ENCODE assay signal across 8 cellular contexts in genomic region chr7:70698219-70698832, GRCh38.
A peak's percentile ranks its signal among the peaks of the same experiment; 100 is the strongest.
DNase-seq lines count a peak whose midpoint lies in the region; ATAC-seq, FAIRE-seq and TF ChIP-seq lines count a peak whose summit lies in the region.

No MANE protein-coding gene starts in this region.

- H3K4me3 ChIP-seq in A549 (no peak overlapping the region), hepatocyte (no peak overlapping the region)

- peaks cover 66% of the 10 kb centered on the region for H4K20me1 ChIP-seq in hepatocyte (ENCODE audit: insufficient read depth, poor library complexity, severe bottlenecking)

- H3K36me3 ChIP-seq in hepatocyte (replicated peaks; ENCODE audit: insufficient read depth, low read depth), result no peaks in the 10 kb centered on the region

- peaks cover 6% of the 10 kb centered on the region for H3K36me3 Mint-ChIP-seq in activated T-helper 17 cell treated with anti-CD3 and anti-CD28 coated beads, Interleukin-2, amount 50 U/mL, for 72 hours (ENCODE audit: low read depth)
- H3K36me3 Mint-ChIP-seq in stimulated activated naive B cell treated with anti-CD40 and anti-IgM and Interleukin-4, amounts not matched to agents 10 μg/mL and 1 μg/mL and 100 μg/mL, for 72 hours, result peaks cover 0 to 2% of the 10 kb centered on the region in 2 donors
- H3K36me3 Mint-ChIP-seq in T-helper 2 cell treated with Interferon-gamma antibody and Interleukin-4, amounts not matched to agents 5 μg/mL and 100 μg/mL, for 36 hours (ENCODE audit: low read depth), result peaks cover 2% of the 10 kb centered on the region

- peak; percentile 55 to 56 for DNase-seq in A549 (ENCODE audit: low read depth in 1 of 2, low spot score in 1 of 2)
- DNase-seq in GM03348 (ENCODE audit: low spot score), result peak; percentile 79
- DNase-seq in NCI-H1694 (lab: John Stamatoyannopoulos, UW), result peak; percentile 79
- DNase-seq in hepatocyte (ENCODE audit: low spot score), result peak; percentile 67
- peak; percentile 15 for DNase-seq in stimulated activated naive B cell treated with anti-CD40 and anti-IgM and Interleukin-4, amounts not matched to agents 10 μg/mL and 1 μg/mL and 100 μg/mL, for 72 hours
- DNase-seq in T-helper 2 cell treated with Interferon-gamma antibody and Interleukin-4, amounts not matched to agents 5 μg/mL and 100 μg/mL, for 36 hours (ENCODE audit: low spot score), result no peak

- POLR2A ChIA-PET in A549 (lab: Yijun Ruan, JAX), result no interaction called here

- no peak overlapping the region for H3K27ac ChIP-seq in A549
- H3K27ac ChIP-seq in hepatocyte, result no peak overlapping the region

- TF ChIP-seq CTCF in A549 (IDR thresholded peaks at IDR 0.05), result peak; percentile 93
- TF ChIP-seq CTCF in hepatocyte (IDR thresholded peaks at IDR 0.05; ENCODE audit: poor library complexity), result peak; percentile 92

- TF ChIP-seq RAD21 in A549 (conservative IDR thresholded peaks at IDR 0.05 in 1 of 2, IDR thresholded peaks at IDR 0.05 in 1 of 2), result peak; percentile 93 to 95

- H3K9me3 ChIP-seq in A549 (no peaks in the 10 kb centered on the region), hepatocyte (ENCODE audit: low read depth) (no peaks in the 10 kb centered on the region)

- H3K4me1 ChIP-seq in A549 (no peaks in the 10 kb centered on the region), hepatocyte (ENCODE audit: insufficient read depth) (peaks cover 12% of the 10 kb centered on the region)

- no peak overlapping the region for H2AFZ ChIP-seq in hepatocyte

- H3K79me2 ChIP-seq in hepatocyte, result peaks cover 82% of the 10 kb centered on the region

- no peak overlapping the region for H3K4me2 ChIP-seq in A549
- H3K4me2 ChIP-seq in hepatocyte, result peak overlapping the region; percentile 79

- TF ChIP-seq POLR2A in A549 (IDR thresholded peaks at IDR 0.05; ENCODE audit: low read length), result no peak

- no peak overlapping the region for H3K27ac Mint-ChIP-seq in activated T-helper 17 cell treated with anti-CD3 and anti-CD28 coated beads, Interleukin-2, amount 50 U/mL, for 72 hours
- no peak overlapping the region for H3K27ac Mint-ChIP-seq in stimulated activated naive B cell treated with anti-CD40 and anti-IgM and Interleukin-4, amounts not matched to agents 10 μg/mL and 1 μg/mL and 100 μg/mL, for 72 hours
- H3K27ac Mint-ChIP-seq in T-helper 2 cell treated with Interferon-gamma antibody and Interleukin-4, amounts not matched to agents 5 μg/mL and 100 μg/mL, for 36 hours, result no peak overlapping the region

- H3K9me2 ChIP-seq in hepatocyte (replicated peaks; ENCODE audit: insufficient read depth), result no peaks in the 10 kb centered on the region

- H3K4me3 Mint-ChIP-seq in activated T-helper 17 cell treated with anti-CD3 and anti-CD28 coated beads, Interleukin-2, amount 50 U/mL, for 72 hours, result peak overlapping the region; percentile 95
- H3K4me3 Mint-ChIP-seq in stimulated activated naive B cell treated with anti-CD40 and anti-IgM and Interleukin-4, amounts not matched to agents 10 μg/mL and 1 μg/mL and 100 μg/mL, for 72 hours, result no peak overlapping the region
- H3K4me3 Mint-ChIP-seq in T-helper 2 cell treated with Interferon-gamma antibody and Interleukin-4, amounts not matched to agents 5 μg/mL and 100 μg/mL, for 36 hours, result no peak overlapping the region

- peaks cover 12% of the 10 kb centered on the region for H3K4me1 Mint-ChIP-seq in activated T-helper 17 cell treated with anti-CD3 and anti-CD28 coated beads, Interleukin-2, amount 50 U/mL, for 72 hours
- H3K4me1 Mint-ChIP-seq in stimulated activated naive B cell treated with anti-CD40 and anti-IgM and Interleukin-4, amounts not matched to agents 10 μg/mL and 1 μg/mL and 100 μg/mL, for 72 hours, result peaks cover 0 to 6% of the 10 kb centered on the region in 2 donors
- peaks cover 4% of the 10 kb centered on the region for H3K4me1 Mint-ChIP-seq in T-helper 2 cell treated with Interferon-gamma antibody and Interleukin-4, amounts not matched to agents 5 μg/mL and 100 μg/mL, for 36 hours (ENCODE audit: low read depth)

- CTCF ChIA-PET in A549 (lab: Yijun Ruan, JAX), result interaction anchor here (0.6 to 3.6 kb wide), 23 partner anchors 8 to 1570 kb away, joined by 3 to 39 read pairs (median 3); no protein-coding TSS in a partner anchor

- no peaks in the 10 kb centered on the region for H3K9me3 Mint-ChIP-seq in activated T-helper 17 cell treated with anti-CD3 and anti-CD28 coated beads, Interleukin-2, amount 50 U/mL, for 72 hours
- H3K9me3 Mint-ChIP-seq in stimulated activated naive B cell treated with anti-CD40 and anti-IgM and Interleukin-4, amounts not matched to agents 10 μg/mL and 1 μg/mL and 100 μg/mL, for 72 hours, result no peaks in the 10 kb centered on the region
- no peaks in the 10 kb centered on the region for H3K9me3 Mint-ChIP-seq in T-helper 2 cell treated with Interferon-gamma antibody and Interleukin-4, amounts not matched to agents 5 μg/mL and 100 μg/mL, for 36 hours

- H3K27me3 Mint-ChIP-seq in activated T-helper 17 cell treated with anti-CD3 and anti-CD28 coated beads, Interleukin-2, amount 50 U/mL, for 72 hours, result peaks cover 15% of the 10 kb centered on the region
- peaks cover 6 to 14% of the 10 kb centered on the region in 2 donors for H3K27me3 Mint-ChIP-seq in stimulated activated naive B cell treated with anti-CD40 and anti-IgM and Interleukin-4, amounts not matched to agents 10 μg/mL and 1 μg/mL and 100 μg/mL, for 72 hours
- H3K27me3 Mint-ChIP-seq in T-helper 2 cell treated with Interferon-gamma antibody and Interleukin-4, amounts not matched to agents 5 μg/mL and 100 μg/mL, for 36 hours (ENCODE audit: low read depth), result peaks cover 41% of the 10 kb centered on the region

- no peaks in the 10 kb centered on the region for H3K27me3 ChIP-seq in hepatocyte

- no peak for TF ChIP-seq EP300 in A549 (IDR thresholded peaks at IDR 0.05)

- ATAC-seq in A549 (peak in 1 of 2 experiments; percentile 53; a peak in 3 of 6 replicates), HG03039 (IDR thresholded peaks at IDR 0.05; ENCODE audit: unreplicated experiment) (no peak)
- ATAC-seq in activated T-helper 17 cell treated with anti-CD3 and anti-CD28 coated beads, Interleukin-2, amount 50 U/mL, for 72 hours (replicated peaks), result no peak
- peak; percentile 30 to 40 for ATAC-seq in stimulated activated naive B cell treated with anti-CD40 and anti-IgM and Interleukin-4, amounts not matched to agents 10 μg/mL and 1 μg/mL and 100 μg/mL, for 72 hours (replicated peaks)

- 4% methylated on average over 2 of the region's 2 CpGs for WGBS in A549 (ENCODE audit: missing lambda C conversion rate)
- WGBS in hepatocyte (ENCODE audit: low lambda C conversion rate, missing lambda C conversion rate), result 13% methylated on average over 2 of the region's 2 CpGs

- peak; percentile 70 for FAIRE-seq in A549 (lab: Jason Lieb, UNC)

TF ChIP-seq in A549, 52 proteins besides CTCF, POLR2A, EP300 and RAD21:
- TF ChIP-seq CHD4 (IDR thresholded peaks at IDR 0.05; ENCODE audit: borderline replicate concordance) (no peak), SMC3 (IDR thresholded peaks at IDR 0.05) (peak; percentile 84)

Comparison
In these comparisons a context has a peak if more than half of its experiments do, and no peak if none do; other contexts are left out.
1. ATAC-seq: peak in stimulated activated naive B cell treated with anti-CD40 and anti-IgM and Interleukin-4, amounts not matched to agents 10 μg/mL and 1 μg/mL and 100 μg/mL, for 72 hours (2 of 2); none in activated T-helper 17 cell treated with anti-CD3 and anti-CD28 coated beads, Interleukin-2, amount 50 U/mL, for 72 hours (single experiment) and HG03039 (single experiment).